ENCODE assay signal across 19 cellular contexts in genomic region chr4:6351246-6352000, GRCh38.
"Had no signal": no experiment of that assay in that cellular context is flagged by ENCODE, and none has a peak within 500 bp of the region (broad histone marks: within the 10 kb centered on the region; RNA-seq: fewer than 3 reads in every experiment).

No MANE protein-coding gene starts in this region.

- H3K27ac ChIP-seq: colonic mucosa, esophagus muscularis mucosa, foreskin keratinocyte, gastroesophageal sphincter, heart left ventricle, hepatocyte, left lung, lower lobe of right lung had no signal

- H3K36me3 Mint-ChIP-seq: mesothelial cell of epicardium had no signal

- ATAC-seq: effector memory CD8-positive, alpha-beta T cell; foreskin keratinocyte; gastroesophageal sphincter; heart left ventricle; left cardiac atrium; left lung; left ventricle myocardium superior; lower lobe of right lung; mucosa of descending colon had no signal

- H3K27me3 ChIP-seq: colonic mucosa, foreskin keratinocyte, hepatocyte had no signal

- H2AFZ ChIP-seq: hepatocyte had no signal

- H3K4me3 Mint-ChIP-seq: dendritic cell treated with granulocyte-macrophage colony-stimulating factor and Interleukin-4, amounts not matched to agents 40 ng/mL and 50 ng/mL, for 4 days; effector memory CD8-positive, alpha-beta T cell; endodermal cell; mesothelial cell of epicardium had no signal

- H3K4me3 ChIP-seq: colonic mucosa, esophagus muscularis mucosa, gastroesophageal sphincter, heart left ventricle, hepatocyte, left lung, lower lobe of right lung, mucosa of descending colon had no signal

- H3K36me3 ChIP-seq: colonic mucosa, esophagus muscularis mucosa, gastroesophageal sphincter, heart left ventricle, left lung, lower lobe of right lung had no signal

- H3K4me2 ChIP-seq: hepatocyte had no signal

- H3K9me3 ChIP-seq: colonic mucosa, esophagus muscularis mucosa, gastroesophageal sphincter, heart left ventricle, left lung, lower lobe of right lung, mucosa of descending colon had no signal

- H3K4me1 ChIP-seq: colonic mucosa, esophagus muscularis mucosa, foreskin keratinocyte, gastroesophageal sphincter, heart left ventricle, left lung, lower lobe of right lung had no signal

- H3K27ac Mint-ChIP-seq: dendritic cell treated with granulocyte-macrophage colony-stimulating factor and Interleukin-4, amounts not matched to agents 40 ng/mL and 50 ng/mL, for 4 days; effector memory CD8-positive, alpha-beta T cell; endodermal cell; mesothelial cell of epicardium had no signal

- DNase-seq: colonic mucosa; cortex of kidney; effector CD8-positive, alpha-beta T cell; effector memory CD8-positive, alpha-beta T cell; endodermal cell; foreskin keratinocyte; hypothalamus; left cardiac atrium; lower lobe of right lung; mesenchymal stem cell had no signal

- H3K9me3 Mint-ChIP-seq: dendritic cell treated with granulocyte-macrophage colony-stimulating factor and Interleukin-4, amounts not matched to agents 40 ng/mL and 50 ng/mL, for 4 days; effector memory CD8-positive, alpha-beta T cell; endodermal cell; mesothelial cell of epicardium had no signal

- H3K4me1 Mint-ChIP-seq: mesothelial cell of epicardium had no signal
